ENCODE assay signal across 18 cellular contexts in genomic region chr1:29344336-29344735, GRCh38.
"Had no signal": no experiment of that assay in that cellular context is flagged by ENCODE, and none has a peak within 500 bp of the region (broad histone marks: within the 10 kb centered on the region; RNA-seq: fewer than 3 reads in every experiment).

No MANE protein-coding gene starts in this region.

- H3K27ac Mint-ChIP-seq: activated T-helper 17 cell treated with anti-CD3 and anti-CD28 coated beads, Interleukin-2, amount 50 U/mL, for 72 hours; dendritic cell treated with granulocyte-macrophage colony-stimulating factor and Interleukin-4, amounts not matched to agents 40 ng/mL and 50 ng/mL, for 4 days; endodermal cell; naive B cell had no signal

- H3K9me3 ChIP-seq: pancreas, tibial artery, vagina had no signal

- H3K27me3 ChIP-seq: pancreas, vagina had no signal

- H3K27ac ChIP-seq: brain microvascular endothelial cell, pancreas, tibial artery, vagina had no signal

- H3K4me1 ChIP-seq: pancreas, tibial artery, vagina had no signal

- ATAC-seq: activated T-helper 17 cell treated with anti-CD3 and anti-CD28 coated beads, Interleukin-2, amount 50 U/mL, for 72 hours; pancreas had no signal

- H3K4me3 Mint-ChIP-seq: activated T-helper 17 cell treated with anti-CD3 and anti-CD28 coated beads, Interleukin-2, amount 50 U/mL, for 72 hours; dendritic cell treated with granulocyte-macrophage colony-stimulating factor and Interleukin-4, amounts not matched to agents 40 ng/mL and 50 ng/mL, for 4 days; endodermal cell had no signal

- H3K9me3 Mint-ChIP-seq: activated T-helper 17 cell treated with anti-CD3 and anti-CD28 coated beads, Interleukin-2, amount 50 U/mL, for 72 hours; dendritic cell treated with granulocyte-macrophage colony-stimulating factor and Interleukin-4, amounts not matched to agents 40 ng/mL and 50 ng/mL, for 4 days had no signal

- H3K36me3 Mint-ChIP-seq: naive B cell had no signal

- H3K36me3 ChIP-seq: brain microvascular endothelial cell, pancreas, tibial artery, vagina had no signal

- FAIRE-seq: pancreas had no signal

- H3K4me1 Mint-ChIP-seq: activated T-helper 17 cell treated with anti-CD3 and anti-CD28 coated beads, Interleukin-2, amount 50 U/mL, for 72 hours; endodermal cell; naive B cell had no signal

- DNase-seq: activated CD4-positive, CD25-positive, alpha-beta regulatory T cell treated with anti-CD3 and anti-CD28 coated beads, Interleukin-2, amount 50 U/mL, for 72 hours; activated naive CD4-positive, alpha-beta T cell treated with Interleukin-2 at 50 U/mL for 16 hours; activated T-cell treated with anti-CD3 and anti-CD28 coated beads for 4 hours; anterior cingulate cortex; brain microvascular endothelial cell; cerebellar nuclear complex; endodermal cell; erythroblast; islet precursor cell; naive B cell; pancreas; stimulated activated CD4-positive, alpha-beta T cell treated with anti-CD3 and anti-CD28 coated beads, Interleukin-4, amount 100 ng/mL, for 24 hours; stimulated activated naive CD4-positive, alpha-beta T cell; T-helper 9 cell; tibial artery had no signal

- H3K4me3 ChIP-seq: pancreas, tibial artery, vagina had no signal
